8 cellular contexts compared by ENCODE assay signal in the genomic region with DNA sequence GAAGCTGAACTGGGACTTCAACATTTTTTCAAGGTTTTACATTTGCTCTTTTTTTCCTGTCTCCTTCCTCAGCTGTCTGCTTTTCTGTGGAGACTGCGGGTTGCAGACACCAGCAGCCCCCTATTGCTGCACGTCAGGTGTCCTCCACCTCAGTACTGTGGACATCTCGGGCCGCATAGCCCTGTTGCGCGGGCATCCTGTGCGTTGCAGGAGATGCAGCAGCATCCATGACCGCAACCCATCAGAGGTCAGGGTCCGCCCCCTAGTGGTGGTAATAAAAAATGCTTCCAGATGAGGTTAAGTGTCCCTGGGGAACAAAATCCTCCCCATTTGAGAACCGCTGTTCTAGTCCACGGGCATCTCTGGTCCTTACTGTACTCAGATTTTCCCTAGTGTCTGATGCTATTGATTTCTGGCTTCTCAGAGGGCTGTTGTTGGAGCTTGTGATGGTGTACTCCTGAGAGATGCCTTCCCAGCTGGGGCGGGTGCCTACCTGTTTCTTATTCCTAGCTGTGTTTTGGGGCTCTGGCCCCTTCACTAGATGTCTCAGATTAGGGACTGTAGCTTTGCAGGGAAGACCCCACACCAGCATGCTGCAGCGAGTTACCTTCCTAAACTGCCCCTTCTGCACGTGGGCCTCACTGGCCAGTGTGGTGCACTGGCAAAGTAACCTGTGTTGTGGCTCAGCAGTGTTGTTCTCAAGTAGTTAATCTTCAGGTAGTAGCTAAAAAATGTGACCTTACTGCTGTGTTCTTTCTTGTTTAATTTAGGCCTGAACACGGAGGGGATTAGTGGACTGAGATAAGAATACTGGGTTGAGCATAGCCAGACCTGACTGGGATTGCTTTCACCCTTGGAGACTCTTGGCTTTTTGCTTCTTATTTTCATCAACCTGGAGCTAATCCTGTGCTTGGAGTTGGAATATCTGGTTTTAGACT. TPM values are rescaled to one million over a fixed set of nuclear protein-coding genes. Genes with fewer than 3 reads are reported as not detected.
DNase-seq lines count a peak whose midpoint lies in the region; ATAC-seq and TF ChIP-seq lines count a peak whose summit lies in the region.

No MANE protein-coding gene starts in this region.

- TF ChIP-seq POLR2A in suprapubic skin (IDR thresholded peaks at IDR 0.05): no peak

- H3K27ac ChIP-seq in Karpas-422 (ENCODE audit: low read length) (peak overlapping the region; percentile 49; the same call in 1 of the 2 replicates), suprapubic skin (no peak overlapping the region)

- H3K27me3 Mint-ChIP-seq in Calu3 (ENCODE audit: unreplicated experiment): no peaks in the 10 kb centered on the region
- no peaks in the 10 kb centered on the region for H3K27me3 Mint-ChIP-seq in activated T-helper 17 cell treated with anti-CD3 and anti-CD28 coated beads, Interleukin-2, amount 50 U/mL, for 72 hours

- WGBS in suprapubic skin: 27% methylated on average over 14 of the region's 15 CpGs

- H3K36me3 Mint-ChIP-seq in Calu3 (ENCODE audit: insufficient read depth, unreplicated experiment): peaks cover 25% of the 10 kb centered on the region
- peaks cover 77% of the 10 kb centered on the region for H3K36me3 Mint-ChIP-seq in activated T-helper 17 cell treated with anti-CD3 and anti-CD28 coated beads, Interleukin-2, amount 50 U/mL, for 72 hours (ENCODE audit: low read depth)

- TF ChIP-seq CTCF in Calu3 (IDR thresholded peaks at IDR 0.05; ENCODE audit: unreplicated experiment): peak; percentile 71
- TF ChIP-seq CTCF in suprapubic skin (IDR thresholded peaks at IDR 0.05): peak; percentile 71 to 84

- TF ChIP-seq EP300 in suprapubic skin (IDR thresholded peaks at IDR 0.05): no peak

- no peak overlapping the region for H2AFZ ChIP-seq in Karpas-422 (ENCODE audit: low read length)

- H3K9me3 ChIP-seq in Karpas-422 (ENCODE audit: low read length) (no peaks in the 10 kb centered on the region), suprapubic skin (no peaks in the 10 kb centered on the region)

- H3K9me3 Mint-ChIP-seq in Calu3 (ENCODE audit: low read depth, unreplicated experiment): no peaks in the 10 kb centered on the region
- H3K9me3 Mint-ChIP-seq in activated T-helper 17 cell treated with anti-CD3 and anti-CD28 coated beads, Interleukin-2, amount 50 U/mL, for 72 hours: no peaks in the 10 kb centered on the region

- peaks cover 8% of the 10 kb centered on the region for H3K4me1 Mint-ChIP-seq in Calu3 (ENCODE audit: low read depth, unreplicated experiment)
- peaks cover 11% of the 10 kb centered on the region for H3K4me1 Mint-ChIP-seq in activated T-helper 17 cell treated with anti-CD3 and anti-CD28 coated beads, Interleukin-2, amount 50 U/mL, for 72 hours

- H3K27ac Mint-ChIP-seq in Calu3 (ENCODE audit: unreplicated experiment): no peak overlapping the region
- no peak overlapping the region for H3K27ac Mint-ChIP-seq in activated T-helper 17 cell treated with anti-CD3 and anti-CD28 coated beads, Interleukin-2, amount 50 U/mL, for 72 hours

- CTCF ChIA-PET in Calu3 (lab: Charles Lee): interaction anchor here (0.9 to 1.6 kb wide), 3 partner anchors 9 to 152 kb away, joined by 3 to 5 read pairs (median 4); no protein-coding TSS in a partner anchor

- H3K27me3 ChIP-seq in Karpas-422 (ENCODE audit: low read length) (no peaks in the 10 kb centered on the region), suprapubic skin (no peaks in the 10 kb centered on the region)

- no peak overlapping the region for H3K4me3 Mint-ChIP-seq in Calu3 (ENCODE audit: low read depth, unreplicated experiment)
- H3K4me3 Mint-ChIP-seq in activated T-helper 17 cell treated with anti-CD3 and anti-CD28 coated beads, Interleukin-2, amount 50 U/mL, for 72 hours: no peak overlapping the region

- no TSS peak for BruUV-seq in Calu3 (replicated peaks; lab: Mats Ljungman, UMichigan)

- H3K36me3 ChIP-seq in Karpas-422 (ENCODE audit: insufficient read depth, low read length): peaks cover 26% of the 10 kb centered on the region; the same call in 1 of the 2 replicates
- peaks cover 18% of the 10 kb centered on the region for H3K36me3 ChIP-seq in suprapubic skin

- H3K4me1 ChIP-seq in Karpas-422 (ENCODE audit: low read length) (peaks cover 16% of the 10 kb centered on the region), suprapubic skin (no peaks in the 10 kb centered on the region)

- no peak overlapping the region for H3K4me3 ChIP-seq in Karpas-422 (ENCODE audit: low read length)
- no peak overlapping the region for H3K4me3 ChIP-seq in suprapubic skin

- H3K4me2 ChIP-seq in Karpas-422 (ENCODE audit: low read depth, low read length, poor library complexity, severe bottlenecking): peak overlapping the region; percentile 12

- H3K9ac ChIP-seq in Karpas-422 (ENCODE audit: low read length): peak overlapping the region; percentile 4; the same call in 1 of the 2 replicates

- peak; percentile 85 for ATAC-seq in GM21529 (IDR thresholded peaks at IDR 0.05; ENCODE audit: unreplicated experiment)
- peak; percentile 96 for ATAC-seq in activated T-helper 17 cell treated with anti-CD3 and anti-CD28 coated beads, Interleukin-2, amount 50 U/mL, for 72 hours (replicated peaks)

- H3K79me2 ChIP-seq in Karpas-422 (ENCODE audit: low read length): peaks cover 94% of the 10 kb centered on the region

- intact Hi-C loops in Calu3 (cut with micrococcal nuclease; ENCODE audit: unreplicated experiment): no loop called here

- H3K9me2 ChIP-seq in Karpas-422 (replicated peaks; ENCODE audit: insufficient read depth, low read length): no peaks in the 10 kb centered on the region

- peak; percentile 68 for DNase-seq in Calu3
- DNase-seq in Karpas-422: peak; percentile 91
- DNase-seq in RPMI7951 (ENCODE audit: low read depth): peak; percentile 65
- peak; percentile 78 for DNase-seq in fibroblast of the conjunctiva (ENCODE audit: low read depth)
- peak; percentile 27 for DNase-seq in occipital lobe (lab: John Stamatoyannopoulos, UW)
- DNase-seq in suprapubic skin (ENCODE audit: low spot score in 2 of 2): peak; percentile 75 to 87

- peaks cover 26% of the 10 kb centered on the region for H4K20me1 ChIP-seq in Karpas-422 (ENCODE audit: insufficient read depth, low read depth, low read length)

RNA-seq across cellular contexts. Expression of gene NSD2, which starts 28.2 kb away (rescaled TPM):
- 96.0 and 104 TPM in 2 replicates for total RNA-seq in Calu3 (2022)
- total RNA-seq in Karpas-422 (2014; rRNA removed; shearing (Covaris generic); ENCODE audit: low replicate concordance): 54.9 and 64.9 TPM in 2 replicates
- 44.8 and 45.1 TPM in 2 replicates for total RNA-seq in RPMI7951 (2014; rRNA removed; shearing (Covaris generic))
- 100 to 1,000 TPM; 187 to 239 TPM for total RNA-seq in activated T-helper 17 cell treated with anti-CD3 and anti-CD28 coated beads, Interleukin-2, amount 50 U/mL, for 72 hours
- 105 TPM for total RNA-seq in occipital lobe
- 10 to 100 TPM; 25.3 to 46.7 (median 27.4) TPM for total RNA-seq in suprapubic skin

RNA-seq across cellular contexts. Expression of gene LETM1, which starts 43.5 kb away (rescaled TPM):
- total RNA-seq in Calu3 (2022) (47.2 and 56.7 TPM in 2 replicates), occipital lobe (92.3 TPM), suprapubic skin (10 to 100 TPM; 64.0 to 73.5 (median 65.2) TPM)
- total RNA-seq in Karpas-422 (2014; rRNA removed; shearing (Covaris generic); ENCODE audit: low replicate concordance): 25.2 and 75.1 TPM in 2 replicates
- total RNA-seq in RPMI7951 (2014; rRNA removed; shearing (Covaris generic)): 14.9 and 23.2 TPM in 2 replicates
- 10 to 100 TPM; 21.3 to 71.0 TPM for total RNA-seq in activated T-helper 17 cell treated with anti-CD3 and anti-CD28 coated beads, Interleukin-2, amount 50 U/mL, for 72 hours

Comparison
In these comparisons a context has a peak if more than half of its experiments do, and no peak if none do; other contexts are left out.
1. DNase-seq: peak in every context shown above with its lines; median percentile 91 in Karpas-422; 81 in suprapubic skin; 78 in fibroblast of the conjunctiva; 68 in Calu3; 65 in RPMI7951; 27 in occipital lobe.